10 cellular contexts compared by ENCODE assay signal in genomic region chr7:112510032-112510742, GRCh38. TPM values are rescaled to one million over a fixed set of nuclear protein-coding genes. Genes with fewer than 3 reads are reported as not detected.
A peak's percentile ranks its signal among the peaks of the same experiment; 100 is the strongest.
DNase-seq lines count a peak whose midpoint lies in the region; ATAC-seq and TF ChIP-seq lines count a peak whose summit lies in the region.
"Had no signal": no experiment of that assay in that cellular context is flagged by ENCODE, and none has a peak within 500 bp of the region (broad histone marks: within the 10 kb centered on the region; RNA-seq: fewer than 3 reads in every experiment).

No MANE protein-coding gene starts in this region.

- H3K36me3 ChIP-seq in transverse colon (no peaks in the 10 kb centered on the region), GM23338 (ENCODE audit: insufficient read depth) (no peaks in the 10 kb centered on the region), ascending aorta (no peaks in the 10 kb centered on the region)
- H3K36me3 ChIP-seq: cardiac muscle cell had no signal

- in situ Hi-C loops in transverse colon (cut with MboI; ENCODE audit: low pct_ligation_motif_present in 1 of 4, low pct_unique_long_range_greater_than_20kb in 1 of 4, low sequenced_read_pairs in 3 of 4) = loop anchor here in 1 of 4 donors (25.0 kb wide), 1 partner anchor 748 kb away; no protein-coding TSS in a partner anchor

- intact Hi-C loops in transverse colon (cut with DNase I; ENCODE audit: low total_unique reads) (no loop called here), ascending aorta (cut with DNase I) (no loop called here)

- 41 to 74% methylated on average over 5 of the region's 5 CpGs for WGBS in transverse colon (ENCODE audit: low coverage in 1 of 2), 2 donors

- H3K4me1 Mint-ChIP-seq in nephron progenitor cell (no peaks in the 10 kb centered on the region), GM23338 (no peaks in the 10 kb centered on the region)

- H3K4me3 ChIP-seq in GM12865 (ENCODE audit: low read depth, low read length) (no peak overlapping the region), transverse colon (no peak overlapping the region), GM23338 (no peak overlapping the region), ascending aorta (no peak overlapping the region)
- H3K4me3 ChIP-seq: cardiac muscle cell, skin epidermis had no signal

- TF ChIP-seq EP300 in transverse colon (IDR thresholded peaks at IDR 0.05; ENCODE audit: low read depth) = no peak

- TF ChIP-seq CTCF in GM12865 (IDR thresholded peaks at IDR 0.05; ENCODE audit: insufficient read depth, low read depth, low read length, missing control alignments) = no peak
- no peak for TF ChIP-seq CTCF in nephron progenitor cell (IDR thresholded peaks at IDR 0.05)
- no peak for TF ChIP-seq CTCF in transverse colon (IDR thresholded peaks at IDR 0.05)
- TF ChIP-seq CTCF in GM23338 (conservative IDR thresholded peaks at IDR 0.05; ENCODE audit: low read depth in 2 of 2) = no peak
- no peak for TF ChIP-seq CTCF in ascending aorta (IDR thresholded peaks at IDR 0.05)

- H3K4me3 Mint-ChIP-seq in nephron progenitor cell (no peak overlapping the region), GM23338 (no peak overlapping the region)

- H2AFZ ChIP-seq in GM23338 = no peak overlapping the region

- no peaks in the 10 kb centered on the region for H3K79me2 ChIP-seq in GM23338 (replicated peaks; ENCODE audit: insufficient read depth)

- H3F3A ChIP-seq in GM23338 (replicated peaks; ENCODE audit: low read depth) = no peaks in the 10 kb centered on the region

- no peaks in the 10 kb centered on the region for H3K27me3 ChIP-seq in transverse colon
- no peaks in the 10 kb centered on the region for H3K27me3 ChIP-seq in GM23338 (ENCODE audit: insufficient read depth)
- no peaks in the 10 kb centered on the region for H3K27me3 ChIP-seq in ascending aorta

- H3K4me1 ChIP-seq in transverse colon (no peaks in the 10 kb centered on the region), GM23338 (ENCODE audit: insufficient read depth) (no peaks in the 10 kb centered on the region), ascending aorta (no peaks in the 10 kb centered on the region)

- DNase-seq in GM12865 (ENCODE audit: low read depth) = peak; percentile 38
- peak; percentile 16 for DNase-seq in H4 (ENCODE audit: low spot score)
- peak; percentile 17 for DNase-seq in SIG-M5 (lab: John Stamatoyannopoulos, UW)
- peak; percentile 41 for DNase-seq in islet precursor cell
- no peak for DNase-seq in nephron progenitor cell
- no peak for DNase-seq in transverse colon
- DNase-seq in GM23338 (ENCODE audit: low spot score) = no peak
- no peak for DNase-seq in ascending aorta (ENCODE audit: low spot score in 2 of 2)

- no peaks in the 10 kb centered on the region for H3K9me2 ChIP-seq in GM23338 (ENCODE audit: insufficient read depth)

- H3K36me3 Mint-ChIP-seq in nephron progenitor cell (ENCODE audit: low read depth) (no peaks in the 10 kb centered on the region), GM23338 (ENCODE audit: low read depth) (no peaks in the 10 kb centered on the region)

- H3K27me3 Mint-ChIP-seq in nephron progenitor cell (ENCODE audit: low read depth, poor library complexity) (peaks cover 19% of the 10 kb centered on the region), GM23338 (ENCODE audit: insufficient read depth, low read depth, poor library complexity) (no peaks in the 10 kb centered on the region)

- H4K20me1 ChIP-seq in GM23338 (replicated peaks; ENCODE audit: insufficient read depth) = no peaks in the 10 kb centered on the region

- no peak overlapping the region for H3K27ac Mint-ChIP-seq in nephron progenitor cell
- H3K27ac Mint-ChIP-seq in GM23338 = no peak overlapping the region

- no peak for TF ChIP-seq POLR2A in transverse colon (IDR thresholded peaks at IDR 0.05)

- H3K27ac ChIP-seq in transverse colon (no peak overlapping the region), GM23338 (ENCODE audit: low read depth) (no peak overlapping the region), ascending aorta (no peak overlapping the region)
- H3K27ac ChIP-seq: cardiac muscle cell had no signal

- ATAC-seq in GM23338 = no peak

- no peaks in the 10 kb centered on the region for H3K9me3 Mint-ChIP-seq in nephron progenitor cell
- no peaks in the 10 kb centered on the region for H3K9me3 Mint-ChIP-seq in GM23338

- no peak overlapping the region for H3K4me2 ChIP-seq in GM23338

- H3K9me3 ChIP-seq in transverse colon (no peaks in the 10 kb centered on the region), ascending aorta (no peaks in the 10 kb centered on the region)

TF ChIP-seq in GM23338, 12 proteins besides CTCF, POLR2A, EP300 and RAD21:
- TF ChIP-seq CREB1 (CRISPR knock-in tag; IDR thresholded peaks at IDR 0.05; ENCODE audit: low read depth) = no peak
- no peak for TF ChIP-seq EZH2 (IDR thresholded peaks at IDR 0.05; ENCODE audit: low read depth, unreplicated experiment)
- TF ChIP-seq POLR2AphosphoS5 (IDR thresholded peaks at IDR 0.05; ENCODE audit: low read depth) = no peak
- no peak for TF ChIP-seq EZH2phosphoT487 (IDR thresholded peaks at IDR 0.05; ENCODE audit: unreplicated experiment)
- no peak for TF ChIP-seq STAT1 (IDR thresholded peaks at IDR 0.05; ENCODE audit: unreplicated experiment)
- no peak for TF ChIP-seq JUNB (IDR thresholded peaks at IDR 0.05; ENCODE audit: unreplicated experiment)
- no peak for TF ChIP-seq ZNF114 (CRISPR knock-in tag; IDR thresholded peaks at IDR 0.05)
- TF ChIP-seq ZNF462 (CRISPR knock-in tag; IDR thresholded peaks at IDR 0.05) = no peak

RNA-seq across cellular contexts. Expression of gene LSMEM1, which starts 29.4 kb away (rescaled TPM):
- total RNA-seq in H4 (2014; rRNA removed; shearing (Covaris generic)) = not detected in 2 replicates
- total RNA-seq in transverse colon = 1 to 10 TPM in 1 of 4 donors, under 1 TPM in 1, not detected in 2; 0.96 to 4.0 TPM
- 0.21 and 0.27 TPM in 2 replicates for total RNA-seq in GM23338 (2014; rRNA removed; shearing (Covaris generic))
- 0.52 and 0.71 TPM in 2 replicates for polyA plus RNA-seq in GM23338 (2016; fragmentation: Nextera tagmentation; extraction: Ambion mirVana)
- not detected for total RNA-seq in ascending aorta

RNA-seq across cellular contexts. Expression of gene IFRD1, which starts 59.9 kb away (rescaled TPM):
- 100 and 107 TPM in 2 replicates for total RNA-seq in H4 (2014; rRNA removed; shearing (Covaris generic))
- 10 to 100 TPM; 23.3 to 92.7 (median 52.0) TPM for total RNA-seq in transverse colon
- total RNA-seq in GM23338 (2014; rRNA removed; shearing (Covaris generic)) = 73.6 TPM in 2 replicates
- polyA plus RNA-seq in GM23338 (2016; fragmentation: Nextera tagmentation; extraction: Ambion mirVana) = 59.6 and 69.6 TPM in 2 replicates
- 35.1 TPM for total RNA-seq in ascending aorta

Comparison
In these comparisons a context has a peak if more than half of its experiments do, and no peak if none do; other contexts are left out.
1. DNase-seq: peak in GM12865 (single experiment), H4 (single experiment), SIG-M5 (single experiment) and islet precursor cell (single experiment); none in nephron progenitor cell (single experiment), transverse colon (single experiment), GM23338 (single experiment) and ascending aorta (0 of 2).